In the genomic region with DNA sequence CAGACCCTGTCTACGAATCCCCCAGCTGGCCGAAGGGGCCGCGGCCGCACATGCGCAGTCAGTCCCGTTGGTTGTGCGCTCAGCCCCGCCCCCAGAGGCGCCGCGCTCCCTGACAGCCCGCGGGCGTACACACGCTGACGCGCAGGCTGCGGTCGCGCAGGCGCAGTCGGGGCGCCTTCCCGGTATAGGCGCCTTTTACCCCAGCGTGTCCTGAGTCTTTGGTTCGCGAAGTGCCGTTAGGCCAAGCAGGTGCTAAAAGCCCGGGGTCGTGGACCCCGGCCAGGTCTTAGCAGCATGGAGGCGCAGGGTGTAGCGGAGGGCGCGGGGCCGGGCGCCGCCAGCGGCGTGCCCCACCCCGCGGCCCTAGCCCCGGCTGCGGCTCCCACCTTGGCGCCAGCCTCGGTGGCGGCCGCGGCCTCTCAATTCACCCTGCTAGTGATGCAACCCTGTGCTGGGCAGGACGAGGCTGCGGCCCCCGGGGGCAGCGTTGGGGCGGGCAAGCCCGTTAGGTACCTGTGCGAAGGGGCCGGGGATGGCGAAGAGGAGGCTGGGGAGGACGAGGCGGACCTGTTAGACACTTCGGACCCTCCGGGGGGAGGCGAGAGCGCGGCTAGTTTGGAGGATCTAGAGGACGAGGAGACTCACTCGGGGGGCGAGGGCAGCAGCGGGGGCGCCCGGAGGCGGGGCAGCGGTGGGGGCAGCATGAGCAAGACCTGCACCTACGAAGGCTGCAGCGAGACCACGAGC, we compare ENCODE assay signal across 8 cellular contexts. TPM values are rescaled to one million over a fixed set of nuclear protein-coding genes. Genes with fewer than 3 reads are reported as not detected.
DNase-seq lines count a peak whose midpoint lies in the region; ATAC-seq and TF ChIP-seq lines count a peak whose summit lies in the region.

Gene RFXAP, plus strand, starts transcription at position 159 of the 747 bp plus-strand sequence. Its CDS starts 136 bp downstream, at position 295.

- CTCF ChIA-PET in mammary epithelial cell (lab: Charles Lee; ENCODE audit: low non-redundant PET), result no interaction called here

- peak within 1 kb of the TSS; percentile 95 for H3K4me2 ChIP-seq in mammary epithelial cell (ENCODE audit: insufficient read depth, low read depth, low read length)

- peak within 1 kb of the TSS; percentile 45 for H3K9ac ChIP-seq in mammary epithelial cell (ENCODE audit: insufficient read depth, low read length)

- peak within 1 kb of the TSS; percentile 97 for H2AFZ ChIP-seq in mammary epithelial cell (ENCODE audit: low read depth, low read length)

- no TSS peak for BruUV-seq in mammary epithelial cell (replicated peaks; lab: Mats Ljungman, UMichigan)

- no peaks in the 10 kb centered on the region for H3K27me3 ChIP-seq in WERI-Rb-1 (ENCODE audit: insufficient read depth, low read depth, severe bottlenecking)
- H3K27me3 ChIP-seq in mammary epithelial cell (ENCODE audit: insufficient read depth, low read length), result no peaks in the 10 kb centered on the region
- no peaks in the 10 kb centered on the region for H3K27me3 ChIP-seq in spleen (replicated peaks in 1 of 7)

- ATAC-seq in GM18858 (IDR thresholded peaks at IDR 0.05; ENCODE audit: unreplicated experiment) (peak; percentile 82), HG03066 (IDR thresholded peaks at IDR 0.05; ENCODE audit: low read depth, unreplicated experiment) (peak; percentile 79)

- no peaks in the 10 kb centered on the region for H4K20me1 ChIP-seq in mammary epithelial cell (ENCODE audit: insufficient read depth, low read length)

- peak in 1 of 3 donors; percentile 55 for TF ChIP-seq POLR2A in spleen (IDR thresholded peaks at IDR 0.05)

- peaks cover 45% of the 10 kb centered on the region for H3K79me2 ChIP-seq in mammary epithelial cell (ENCODE audit: insufficient read depth, low read length)

- H3K36me3 ChIP-seq in WERI-Rb-1, result no peaks in the 10 kb centered on the region; the same call in 1 of the 2 replicates
- peaks cover 2% of the 10 kb centered on the region for H3K36me3 ChIP-seq in mammary epithelial cell (ENCODE audit: insufficient read depth, low read length)
- no peaks in the 10 kb centered on the region for H3K36me3 ChIP-seq in spleen

- H3K27ac ChIP-seq in WERI-Rb-1, result peak within 1 kb of the TSS; percentile 77
- peak within 1 kb of the TSS; percentile 32 for H3K27ac ChIP-seq in mammary epithelial cell (ENCODE audit: insufficient read depth, low read depth, low read length)
- peak within 1 kb of the TSS; percentile 44 to 93 (median 88) for H3K27ac ChIP-seq in spleen

- dilution Hi-C loops in mammary epithelial cell (cut with HindIII; ENCODE audit: low sequenced_read_pairs), result no loop called here

- H3K9me3 ChIP-seq in WERI-Rb-1 (ENCODE audit: severe bottlenecking) (no peaks in the 10 kb centered on the region), mammary epithelial cell (replicated peaks; ENCODE audit: insufficient read depth, low read length) (no peaks in the 10 kb centered on the region), spleen (no peaks in the 10 kb centered on the region)

- TF ChIP-seq CTCF in WERI-Rb-1 (IDR thresholded peaks at IDR 0.05; ENCODE audit: low read depth, low read length) (no peak), mammary epithelial cell (conservative IDR thresholded peaks at IDR 0.05 in 1 of 2, IDR thresholded peaks at IDR 0.05 in 1 of 2; ENCODE audit: extremely low read depth in 1 of 2, insufficient read depth in 1 of 2, low read depth in 1 of 2, low read length in 2 of 2) (no peak), spleen (IDR thresholded peaks at IDR 0.05 in 8 of 11, conservative IDR thresholded peaks at IDR 0.05 in 3 of 11) (peak in 9 of 11 experiments; percentile 16 to 66 (median 41))

- in situ Hi-C loops in ACHN (cut with HindIII; ENCODE audit: low pct_ligation_motif_present, low pct_unique_long_range_greater_than_20kb, low sequenced_read_pairs) (no loop called here), mammary epithelial cell (cut with MboI; ENCODE audit: low sequenced_read_pairs in 2 of 2) (no loop called here)

- peak within 1 kb of the TSS; percentile 69 for H3K4me3 ChIP-seq in WERI-Rb-1 (ENCODE audit: low read depth, low read length)
- H3K4me3 ChIP-seq in mammary epithelial cell (replicated peaks in 1 of 3; ENCODE audit: insufficient read depth in 1 of 3, low read depth in 2 of 3, low read length in 3 of 3), result peak within 1 kb of the TSS; percentile 71 to 90 (median 76)
- H3K4me3 ChIP-seq in spleen, result peak within 1 kb of the TSS; percentile 51 to 95 (median 82)

- 1% methylated on average over 17 of the region's 78 CpGs for WGBS in mammary epithelial cell (ENCODE audit: low coverage, missing lambda C conversion rate)
- WGBS in spleen, 5 donors, result 0 to 1% (median 0%) methylated on average over 56 to 78 of the region's 78 CpGs

- DNase-seq in ACHN (peak; percentile 77), NCI-H2196 (lab: John Stamatoyannopoulos, UW; ENCODE audit: unreplicated experiment) (peak; percentile 81), WERI-Rb-1 (peak; percentile 76), mammary epithelial cell (peak; percentile 75), inferior parietal cortex (ENCODE audit: extremely low spot score) (peak; percentile 90), spleen (peak; percentile 98)

- peaks cover 16% of the 10 kb centered on the region for H3K4me1 ChIP-seq in mammary epithelial cell (ENCODE audit: insufficient read depth, low read length)
- peaks cover 10 to 62% (median 43%) of the 10 kb centered on the region in 6 donors for H3K4me1 ChIP-seq in spleen

- intact Hi-C loops in mammary epithelial cell (cut with micrococcal nuclease) (loop anchor here (5.0 to 10.0 kb wide), 4 partner anchors 52 to 534 kb away; no protein-coding TSS in a partner anchor), spleen (cut with DNase I; ENCODE audit: low total_unique reads) (no loop called here)

RNA-seq across cellular contexts. Expression of gene RFXAP, which starts in this region (rescaled TPM):
- total RNA-seq in mammary epithelial cell, result 1 to 10 TPM; 3.3 to 4.4 TPM
- 1.6 TPM for polyA plus RNA-seq in mammary epithelial cell
- polyA minus RNA-seq in mammary epithelial cell, result not detected
- 1 to 10 TPM; 5.7 to 9.3 (median 7.2) TPM for total RNA-seq in spleen
- 1 to 10 TPM; 4.6 to 5.5 (median 5.0) TPM for polyA plus RNA-seq in spleen

Comparison
In these comparisons a context has a peak if more than half of its experiments do, and no peak if none do; other contexts are left out.
1. Peak in every context shown above with its lines: DNase-seq, ATAC-seq, H3K4me3 ChIP-seq and H3K27ac ChIP-seq.
2. H3K27ac ChIP-seq: peak in every context shown above with its lines; median percentile 88 in spleen; 77 in WERI-Rb-1; 32 in mammary epithelial cell.
3. CTCF ChIP-seq: peak in spleen (9 of 11); none in WERI-Rb-1 (single experiment) and mammary epithelial cell (0 of 2).